In genomic region chr19:57389194-57389729, GRCh38 we compare ENCODE assay signal across 8 cellular contexts. TPM values are rescaled to one million over a fixed set of nuclear protein-coding genes. Genes with fewer than 3 reads are reported as not detected.
DNase-seq lines count a peak whose midpoint lies in the region; ATAC-seq and TF ChIP-seq lines count a peak whose summit lies in the region.

No MANE protein-coding gene starts in this region.

- intact Hi-C loops in CD4-positive, alpha-beta T cell (cut with DNase I, micrococcal nuclease) = loop anchor here (1.0 to 2.0 kb wide), 7 partner anchors 22 to 190 kb away; partner anchors contain the start of genes ZNF749 (in 2 of the 2), TRAPPC2B (in 1 of the 2), ZNF17 (in 1 of the 2) and ZNF547 (in 1 of the 2)
- intact Hi-C loops in dorsolateral prefrontal cortex (cut with DNase I) (no loop called here), posterior cingulate gyrus (cut with DNase I) (no loop called here)

- H3K27me3 ChIP-seq in CD4-positive, alpha-beta T cell (ENCODE audit: control insufficient read depth, insufficient read depth, low read length) = no peaks in the 10 kb centered on the region
- H3K27me3 ChIP-seq in MG63 (no peaks in the 10 kb centered on the region), dorsolateral prefrontal cortex (no peaks in the 10 kb centered on the region)

- H3K9me3 ChIP-seq in CD4-positive, alpha-beta T cell (ENCODE audit: control insufficient read depth, low read length) = no peaks in the 10 kb centered on the region
- peaks cover 9% of the 10 kb centered on the region for H3K9me3 ChIP-seq in MG63

- ATAC-seq in CD4-positive, alpha-beta T cell (ENCODE audit: poor library complexity) = no peak
- no peak for ATAC-seq in GM18520 (IDR thresholded peaks at IDR 0.05; ENCODE audit: unreplicated experiment)

- CTCF ChIA-PET in CD4-positive, alpha-beta T cell (lab: Charles Lee) = interaction anchor here (0.6 to 1.6 kb wide), 3 partner anchors 17 to 293 kb away, joined by 3 to 7 read pairs (median 3); partner anchors contain the start of gene ZNF551

- no peak for TF ChIP-seq CTCF in CD4-positive, alpha-beta T cell (IDR thresholded peaks at IDR 0.05)
- TF ChIP-seq CTCF in dorsolateral prefrontal cortex (IDR thresholded peaks at IDR 0.05 in 54 of 56, conservative IDR thresholded peaks at IDR 0.05 in 2 of 56; ENCODE audit: low read depth in 1 of 56, partially characterized antibody in 56 of 56) (no peak), neural crest cell (conservative IDR thresholded peaks at IDR 0.05) (no peak)

- H3K4me3 ChIP-seq in MG63 (peak overlapping the region; percentile 95), dorsolateral prefrontal cortex (peak overlapping the region; percentile 53 to 98 (median 88))

- H3K9me3 Mint-ChIP-seq in CD4-positive, alpha-beta T cell = peaks cover 12% of the 10 kb centered on the region
- peaks cover 3% of the 10 kb centered on the region for H3K9me3 Mint-ChIP-seq in neural crest cell

- H3K4me3 Mint-ChIP-seq in CD4-positive, alpha-beta T cell = peak overlapping the region; percentile 98
- H3K4me3 Mint-ChIP-seq in neural crest cell = peak overlapping the region; percentile 93

- POLR2A ChIA-PET in CD4-positive, alpha-beta T cell (lab: Charles Lee) = interaction anchor here (0.6 to 1.9 kb wide), 18 partner anchors 17 to 794 kb away, joined by 3 to 12 read pairs (median 4); partner anchors contain the start of genes TRAPPC2B, ZNF154, ZNF264 and ZNF274

- no peak for DNase-seq in CD4-positive, alpha-beta T cell
- DNase-seq in MG63 (no peak), dorsolateral prefrontal cortex (no peak), neural crest cell (ENCODE audit: low read depth, low spot score) (no peak), posterior cingulate gyrus (no peak), amniotic stem cell (lab: John Stamatoyannopoulos, UW) (no peak), iPS-NIHi7 (ENCODE audit: extremely low spot score) (no peak)

- peaks cover 71% of the 10 kb centered on the region for H3K36me3 Mint-ChIP-seq in CD4-positive, alpha-beta T cell (ENCODE audit: low read depth)
- H3K36me3 Mint-ChIP-seq in neural crest cell (ENCODE audit: low read depth) = peaks cover 9% of the 10 kb centered on the region

- H3K27me3 Mint-ChIP-seq in CD4-positive, alpha-beta T cell = no peaks in the 10 kb centered on the region
- peaks cover 2% of the 10 kb centered on the region for H3K27me3 Mint-ChIP-seq in neural crest cell (ENCODE audit: low read depth)

- H3K27ac Mint-ChIP-seq in CD4-positive, alpha-beta T cell = peak overlapping the region; percentile 95
- H3K27ac Mint-ChIP-seq in neural crest cell (ENCODE audit: unreplicated experiment) = peak overlapping the region; percentile 55

- H3K36me3 ChIP-seq in MG63 = peaks cover 24% of the 10 kb centered on the region

- peaks cover 33% of the 10 kb centered on the region for H3K4me1 Mint-ChIP-seq in CD4-positive, alpha-beta T cell (ENCODE audit: low read depth)
- peaks cover 30% of the 10 kb centered on the region for H3K4me1 Mint-ChIP-seq in neural crest cell

- H3K27ac ChIP-seq in CD4-positive, alpha-beta T cell (ENCODE audit: low read depth, low read length) = peak overlapping the region; percentile 86
- H3K27ac ChIP-seq in dorsolateral prefrontal cortex = peak overlapping the region; percentile 20 to 98 (median 89)

RNA-seq across cellular contexts. Expression of gene ZNF548, which starts 0.4 kb away (rescaled TPM):
- 10 to 100 TPM; 68.3 to 70.4 TPM for total RNA-seq in CD4-positive, alpha-beta T cell
- 7.7 and 17.8 TPM in 2 replicates for total RNA-seq in MG63 (2014; rRNA removed; shearing (Covaris generic); ENCODE audit: low replicate concordance)
- total RNA-seq in dorsolateral prefrontal cortex (10 to 100 TPM; 14.7 to 35.8 (median 25.0) TPM), neural crest cell (22.1 and 22.4 TPM in 2 replicates)

RNA-seq across cellular contexts. Expression of gene ZNF17, which starts 21.7 kb away (rescaled TPM):
- total RNA-seq in CD4-positive, alpha-beta T cell = 1 to 10 TPM; 9.3 to 10.0 TPM
- total RNA-seq in MG63 (2014; rRNA removed; shearing (Covaris generic); ENCODE audit: low replicate concordance) = 7.9 and 15.9 TPM in 2 replicates
- 10 to 100 TPM; 17.8 to 56.1 (median 33.0) TPM for total RNA-seq in dorsolateral prefrontal cortex
- total RNA-seq in neural crest cell = 9.2 and 11.3 TPM in 2 replicates

RNA-seq across cellular contexts. Expression of gene TRAPPC2B, which starts 25.9 kb away (rescaled TPM):
- total RNA-seq in CD4-positive, alpha-beta T cell = 10 to 100 TPM; 11.5 to 12.7 TPM
- 13.6 and 42.5 TPM in 2 replicates for total RNA-seq in MG63 (2014; rRNA removed; shearing (Covaris generic); ENCODE audit: low replicate concordance)
- 10 to 100 TPM in 67 of 120 experiments, 1 to 10 TPM in 53; 4.5 to 17.8 (median 10.3) TPM for total RNA-seq in dorsolateral prefrontal cortex
- 10.3 and 13.3 TPM in 2 replicates for total RNA-seq in neural crest cell

RNA-seq across cellular contexts. Expression of gene ZNF547, which starts 25.9 kb away (rescaled TPM):
- total RNA-seq in CD4-positive, alpha-beta T cell = 1 to 10 TPM; 1.4 to 2.1 TPM
- total RNA-seq in MG63 (2014; rRNA removed; shearing (Covaris generic); ENCODE audit: low replicate concordance) = 6.5 and 10.6 TPM in 2 replicates
- total RNA-seq in dorsolateral prefrontal cortex (10 to 100 TPM in 60 of 120 experiments, 1 to 10 TPM in 60; 3.8 to 19.8 (median 10.0) TPM), neural crest cell (5.2 and 8.7 TPM in 2 replicates)

RNA-seq across cellular contexts. Expression of gene ZNF304, which starts 38.2 kb away (rescaled TPM):
- total RNA-seq in CD4-positive, alpha-beta T cell = 1 to 10 TPM; 4.9 to 5.4 TPM
- 10.6 and 11.9 TPM in 2 replicates for total RNA-seq in MG63 (2014; rRNA removed; shearing (Covaris generic); ENCODE audit: low replicate concordance)
- total RNA-seq in dorsolateral prefrontal cortex (10 to 100 TPM in 116 of 120 experiments, 1 to 10 TPM in 4; 8.4 to 20.2 (median 13.3) TPM), neural crest cell (10.9 and 11.3 TPM in 2 replicates)

Comparison
In these comparisons a context has a peak if more than half of its experiments do, and no peak if none do; other contexts are left out.
1. intact Hi-C loops: an anchor here in CD4-positive, alpha-beta T cell (1.0 to 2.0 kb wide); none called in dorsolateral prefrontal cortex and posterior cingulate gyrus.